ENCODE assay signal across 1 cellular context in the genomic region with DNA sequence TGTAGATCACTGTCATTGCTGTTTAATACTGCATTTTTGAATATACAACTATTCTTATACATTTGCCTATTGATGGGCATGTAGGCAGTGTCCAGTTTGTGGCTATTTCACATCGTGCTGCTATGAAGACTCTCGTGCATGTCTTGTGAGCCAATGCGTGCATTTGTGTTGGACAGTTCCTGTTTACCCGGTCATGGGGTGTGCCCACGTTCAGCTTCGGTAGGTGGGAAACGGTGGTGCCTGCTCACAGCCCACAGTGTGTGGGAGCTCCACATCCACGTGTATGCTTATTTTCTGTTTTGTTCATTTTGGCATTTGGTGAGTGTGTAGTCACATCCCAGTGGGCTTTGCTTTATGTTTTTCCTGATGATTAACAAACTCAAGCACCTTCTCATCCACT.
TF ChIP-seq lines count a peak whose summit lies in the region.

No MANE protein-coding gene starts in this region.

TF ChIP-seq in GM12878, 131 proteins besides CTCF, POLR2A, EP300 and RAD21:
- no peak for TF ChIP-seq ATF7 (IDR thresholded peaks at IDR 0.05; ENCODE audit: low read depth)
- TF ChIP-seq, protein P1, sequence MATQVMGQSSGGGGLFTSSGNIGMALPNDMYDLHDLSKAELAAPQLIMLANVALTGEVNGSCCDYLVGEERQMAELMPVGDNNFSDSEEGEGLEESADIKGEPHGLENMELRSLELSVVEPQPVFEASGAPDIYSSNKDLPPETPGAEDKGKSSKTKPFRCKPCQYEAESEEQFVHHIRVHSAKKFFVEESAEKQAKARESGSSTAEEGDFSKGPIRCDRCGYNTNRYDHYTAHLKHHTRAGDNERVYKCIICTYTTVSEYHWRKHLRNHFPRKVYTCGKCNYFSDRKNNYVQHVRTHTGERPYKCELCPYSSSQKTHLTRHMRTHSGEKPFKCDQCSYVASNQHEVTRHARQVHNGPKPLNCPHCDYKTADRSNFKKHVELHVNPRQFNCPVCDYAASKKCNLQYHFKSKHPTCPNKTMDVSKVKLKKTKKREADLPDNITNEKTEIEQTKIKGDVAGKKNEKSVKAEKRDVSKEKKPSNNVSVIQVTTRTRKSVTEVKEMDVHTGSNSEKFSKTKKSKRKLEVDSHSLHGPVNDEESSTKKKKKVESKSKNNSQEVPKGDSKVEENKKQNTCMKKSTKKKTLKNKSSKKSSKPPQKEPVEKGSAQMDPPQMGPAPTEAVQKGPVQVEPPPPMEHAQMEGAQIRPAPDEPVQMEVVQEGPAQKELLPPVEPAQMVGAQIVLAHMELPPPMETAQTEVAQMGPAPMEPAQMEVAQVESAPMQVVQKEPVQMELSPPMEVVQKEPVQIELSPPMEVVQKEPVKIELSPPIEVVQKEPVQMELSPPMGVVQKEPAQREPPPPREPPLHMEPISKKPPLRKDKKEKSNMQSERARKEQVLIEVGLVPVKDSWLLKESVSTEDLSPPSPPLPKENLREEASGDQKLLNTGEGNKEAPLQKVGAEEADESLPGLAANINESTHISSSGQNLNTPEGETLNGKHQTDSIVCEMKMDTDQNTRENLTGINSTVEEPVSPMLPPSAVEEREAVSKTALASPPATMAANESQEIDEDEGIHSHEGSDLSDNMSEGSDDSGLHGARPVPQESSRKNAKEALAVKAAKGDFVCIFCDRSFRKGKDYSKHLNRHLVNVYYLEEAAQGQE (IDR thresholded peaks at IDR 0.05; ENCODE audit: low read depth, low read length), result peak; percentile 15; the same call in 1 of the 2 replicates
